2 cellular contexts compared by ENCODE assay signal in genomic region chr1:150508982-150509381, GRCh38.
TF ChIP-seq lines count a peak whose summit lies in the region.

No MANE protein-coding gene starts in this region.

TF ChIP-seq in SK-N-SH, 30 proteins besides CTCF, POLR2A, EP300 and RAD21 (continued from another document):
- TF ChIP-seq USF1 (IDR thresholded peaks at IDR 0.05; ENCODE audit: borderline replicate concordance, low read depth) (no peak), USF2 (IDR thresholded peaks at IDR 0.05; ENCODE audit: borderline replicate concordance, low read depth, low read length) (no peak)

TF ChIP-seq in SK-N-SH treated with all-trans-retinoic acid at 6 μM for 48 hours, 23 proteins besides CTCF, POLR2A, EP300 and RAD21 (continued from another document):
- TF ChIP-seq PATZ1 (CRISPR knock-in tag; IDR thresholded peaks at IDR 0.05; ENCODE audit: borderline replicate concordance), result no peak
- no peak for TF ChIP-seq OSR1 (CRISPR knock-in tag; IDR thresholded peaks at IDR 0.05)
- no peak for TF ChIP-seq GLIS3 (CRISPR knock-in tag; IDR thresholded peaks at IDR 0.05)
- no peak for TF ChIP-seq POU6F1 (CRISPR knock-in tag; IDR thresholded peaks at IDR 0.05; ENCODE audit: borderline replicate concordance, low read depth)
- TF ChIP-seq BACH2 (CRISPR knock-in tag; IDR thresholded peaks at IDR 0.05; ENCODE audit: borderline replicate concordance), result no peak
- no peak for TF ChIP-seq TOX (CRISPR knock-in tag; IDR thresholded peaks at IDR 0.05; ENCODE audit: borderline replicate concordance)
- TF ChIP-seq ZNF70 (CRISPR knock-in tag; IDR thresholded peaks at IDR 0.05), result no peak
- TF ChIP-seq ZNF565 (CRISPR knock-in tag; conservative IDR thresholded peaks at IDR 0.05; ENCODE audit: low read depth), result no peak
